In the genomic region with DNA sequence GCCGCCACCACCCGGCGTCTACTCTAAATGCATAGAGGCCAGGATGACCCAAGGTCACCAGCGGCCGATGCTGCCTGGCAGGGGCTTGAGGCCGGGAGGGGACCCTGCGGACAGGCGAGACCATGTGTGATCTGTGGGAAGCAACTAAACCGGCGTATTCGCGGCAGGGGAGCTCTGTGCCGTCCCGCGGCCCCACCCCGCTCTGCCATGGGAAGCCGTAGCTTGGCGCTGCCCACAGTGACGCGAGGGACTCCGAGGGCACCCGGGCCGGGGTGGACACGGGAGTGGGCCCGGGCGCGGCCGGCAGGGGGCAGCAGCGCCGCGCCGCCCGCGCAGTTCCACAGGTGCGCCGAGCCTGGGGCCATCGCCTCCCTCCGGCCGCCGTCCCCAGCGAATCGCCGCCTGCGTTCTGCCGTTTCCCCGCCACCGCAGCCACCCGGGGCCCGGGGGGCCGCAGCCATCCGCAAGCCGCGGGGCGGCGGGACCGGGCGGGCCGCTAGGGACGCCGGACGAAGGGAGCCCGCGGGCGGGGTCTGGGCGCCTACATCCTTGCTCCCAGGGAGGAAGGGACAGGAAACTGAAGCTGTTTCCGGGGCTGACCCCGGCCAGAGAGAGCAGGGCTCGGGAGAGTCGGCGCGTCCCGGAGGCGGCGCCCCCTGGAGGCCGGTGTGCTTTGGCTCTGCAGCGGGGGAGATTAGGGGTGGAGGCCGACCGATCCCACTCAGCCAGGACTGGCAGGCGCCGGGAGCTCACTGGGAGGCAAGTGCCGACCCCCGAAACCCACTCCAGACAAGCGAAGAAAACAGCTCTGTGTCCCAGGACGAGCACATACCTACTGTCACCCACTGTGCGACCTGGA, we compare ENCODE assay signal across 8 cellular contexts.
DNase-seq lines count a peak whose midpoint lies in the region; ATAC-seq and TF ChIP-seq lines count a peak whose summit lies in the region.

No MANE protein-coding gene starts in this region.

- ATAC-seq in GM18870 (IDR thresholded peaks at IDR 0.05; ENCODE audit: unreplicated experiment) (peak; percentile 86), HG03103 (IDR thresholded peaks at IDR 0.05; ENCODE audit: low read depth, unreplicated experiment) (peak; percentile 90)

- TF ChIP-seq CTCF in AG09319 (IDR thresholded peaks at IDR 0.05; ENCODE audit: low read depth, low read length): peak; percentile 93

- DNase-seq in AG09319 (ENCODE audit: extremely low read depth, low read depth) (peak; percentile 57), NCI-H2171 (lab: John Stamatoyannopoulos, UW) (peak; percentile 66), cerebellar cortex (ENCODE audit: low spot score) (peak; percentile 87), kidney tubule cell (ENCODE audit: low spot score) (peak; percentile 92)
- peak; percentile 39 to 73 (median 65) for DNase-seq in activated CD4-positive, CD25-positive, alpha-beta regulatory T cell (lab: John Stamatoyannopoulos, UW)
- DNase-seq in stimulated activated CD4-positive, alpha-beta T cell treated with anti-CD3 and anti-CD28 coated beads, Interleukin-15, amount 100 ng/mL, for 48 hours (ENCODE audit: low read depth in 2 of 2): peak; percentile 73 to 85

Comparison
In these comparisons a context has a peak if more than half of its experiments do, and no peak if none do; other contexts are left out.
1. Peak in every context shown above with its lines: DNase-seq and ATAC-seq.